Comparison of ENCODE assay signal across 9 cellular contexts in genomic region chr2:25566694-25567093, GRCh38.
A peak's percentile ranks its signal among the peaks of the same experiment; 100 is the strongest.
DNase-seq lines count a peak whose midpoint lies in the region; ATAC-seq, FAIRE-seq and TF ChIP-seq lines count a peak whose summit lies in the region.
"Had no signal": no experiment of that assay in that cellular context is flagged by ENCODE, and none has a peak within 500 bp of the region (broad histone marks: within the 10 kb centered on the region; RNA-seq: fewer than 3 reads in every experiment).

No MANE protein-coding gene starts in this region.

- no TSS peak for BruUV-seq in endothelial cell of umbilical vein (replicated peaks; lab: Mats Ljungman, UMichigan)

- no peak overlapping the region for H3K27ac ChIP-seq in endothelial cell of umbilical vein (ENCODE audit: insufficient read depth, low read depth, low read length)
- H3K27ac ChIP-seq: C4-2B had no signal

- H3K4me1 Mint-ChIP-seq in stimulated activated naive CD8-positive, alpha-beta T cell treated with anti-CD3 and anti-CD28 coated beads, Interleukin-15, amount 100 ng/mL, for 72 hours, result peaks cover 13% of the 10 kb centered on the region

- no peak for DNase-seq in stimulated activated naive CD8-positive, alpha-beta T cell treated with anti-CD3 and anti-CD28 coated beads, Interleukin-15, Interleukin-2, amounts not matched to agents 100 U/mL and 50 U/mL, for 24 hours
- DNase-seq in stimulated activated naive CD8-positive, alpha-beta T cell treated with anti-CD3 and anti-CD28 coated beads, Interleukin-15, amount 100 ng/mL, for 72 hours, result no peak
- DNase-seq in endothelial cell of umbilical vein (ENCODE audit: low read depth, low spot score) (peak; percentile 52), NCI-H510A treated with DMSO at 0.1 percent for 48 hours (lab: John Stamatoyannopoulos, UW) (no peak), NCI-H2081 treated with DMSO at 0.1 percent for 48 hours (lab: John Stamatoyannopoulos, UW) (no peak), DMS79 treated with DMSO at 0.1 percent for 48 hours (lab: John Stamatoyannopoulos, UW) (no peak)

- H3K36me3 ChIP-seq in endothelial cell of umbilical vein (ENCODE audit: control insufficient read depth in 2 of 2, extremely low read depth in 1 of 2, insufficient read depth in 2 of 2, low read length in 2 of 2), result no peaks in the 10 kb centered on the region

- H3K9me3 ChIP-seq in endothelial cell of umbilical vein (replicated peaks; ENCODE audit: control insufficient read depth, insufficient read depth, low read length), result no peaks in the 10 kb centered on the region

- H3K9me3 Mint-ChIP-seq in stimulated activated naive CD8-positive, alpha-beta T cell treated with anti-CD3 and anti-CD28 coated beads, Interleukin-15, amount 100 ng/mL, for 72 hours, result no peaks in the 10 kb centered on the region

- peak overlapping the region in 1 of 2 donors; percentile 74 for H3K27ac Mint-ChIP-seq in stimulated activated naive CD8-positive, alpha-beta T cell treated with anti-CD3 and anti-CD28 coated beads, Interleukin-15, amount 100 ng/mL, for 72 hours

- dilution Hi-C loops in endothelial cell of umbilical vein (cut with MboI; ENCODE audit: extremely low pct_ligation_motif_present, low sequenced_read_pairs), result no loop called here

- intact Hi-C loops in endothelial cell of umbilical vein (cut with micrococcal nuclease), result loop anchor here (1.0 to 10.0 kb wide), 3 partner anchors 224 to 292 kb away; no protein-coding TSS in a partner anchor

- no peaks in the 10 kb centered on the region for H3K27me3 Mint-ChIP-seq in stimulated activated naive CD8-positive, alpha-beta T cell treated with anti-CD3 and anti-CD28 coated beads, Interleukin-15, amount 100 ng/mL, for 72 hours

- no peak overlapping the region for H2AFZ ChIP-seq in endothelial cell of umbilical vein (ENCODE audit: low read depth, low read length)

- H3K4me1 ChIP-seq in endothelial cell of umbilical vein (ENCODE audit: control insufficient read depth, extremely low read depth, insufficient read depth, low read length), result peaks cover 19% of the 10 kb centered on the region

- POLR2A ChIA-PET in endothelial cell of umbilical vein (lab: Charles Lee), result no interaction called here

- FAIRE-seq in endothelial cell of umbilical vein (lab: Jason Lieb, UNC), result no peak

- H3K4me2 ChIP-seq in endothelial cell of umbilical vein (ENCODE audit: insufficient read depth, low read length), result no peak overlapping the region

- H3K9ac ChIP-seq in endothelial cell of umbilical vein (replicated peaks; ENCODE audit: extremely low read depth, insufficient read depth, low read length), result no peak overlapping the region

- H3K4me3 ChIP-seq in endothelial cell of umbilical vein (replicated peaks in 1 of 3; ENCODE audit: insufficient read depth in 1 of 3, low read depth in 1 of 3, low read length in 3 of 3), result no peak overlapping the region

- TF ChIP-seq CTCF in endothelial cell of umbilical vein (IDR thresholded peaks at IDR 0.05; ENCODE audit: extremely low read depth in 1 of 2, insufficient read depth in 1 of 2, low read depth in 1 of 2, low read length in 2 of 2), result no peak

- H3K4me3 Mint-ChIP-seq in stimulated activated naive CD8-positive, alpha-beta T cell treated with anti-CD3 and anti-CD28 coated beads, Interleukin-15, amount 100 ng/mL, for 72 hours, result no peak overlapping the region

- TF ChIP-seq POLR2A in endothelial cell of umbilical vein (IDR thresholded peaks at IDR 0.05; ENCODE audit: low read depth, low read length), result no peak

- no peaks in the 10 kb centered on the region for H3K27me3 ChIP-seq in endothelial cell of umbilical vein (ENCODE audit: control insufficient read depth in 2 of 2, insufficient read depth in 2 of 2, low read length in 2 of 2)

- no peaks in the 10 kb centered on the region for H3K9me1 ChIP-seq in endothelial cell of umbilical vein (replicated peaks; ENCODE audit: control insufficient read depth, extremely low read depth, insufficient read depth, low read length)

- CTCF ChIA-PET in endothelial cell of umbilical vein (lab: Charles Lee), result interaction anchor here (0.6 to 2.0 kb wide), 19 partner anchors 9 to 369 kb away, joined by 3 to 22 read pairs (median 4); no protein-coding TSS in a partner anchor

- peak; percentile 40 for ATAC-seq in stimulated activated naive CD8-positive, alpha-beta T cell treated with anti-CD3 and anti-CD28 coated beads, Interleukin-15, Interleukin-2, amounts not matched to agents 100 U/mL and 50 U/mL, for 24 hours
- ATAC-seq in stimulated activated naive CD8-positive, alpha-beta T cell treated with anti-CD3 and anti-CD28 coated beads, Interleukin-15, amount 100 ng/mL, for 72 hours, result no peak
- ATAC-seq in HG03521 (IDR thresholded peaks at IDR 0.05; ENCODE audit: unreplicated experiment) (peak; percentile 75), HG02588 (IDR thresholded peaks at IDR 0.05; ENCODE audit: unreplicated experiment) (no peak)

- H3K79me2 ChIP-seq in endothelial cell of umbilical vein (ENCODE audit: control insufficient read depth, insufficient read depth, low read length), result no peaks in the 10 kb centered on the region

- no peaks in the 10 kb centered on the region for H4K20me1 ChIP-seq in endothelial cell of umbilical vein (replicated peaks; ENCODE audit: control insufficient read depth, extremely low read depth, insufficient read depth, low read length)

TF ChIP-seq in endothelial cell of umbilical vein, 7 proteins besides CTCF, POLR2A, EP300 and RAD21:
- TF ChIP-seq JUN (IDR thresholded peaks at IDR 0.05; ENCODE audit: borderline replicate concordance, insufficient read depth, insufficient read length, low read depth) (no peak), EZH2 (IDR thresholded peaks at IDR 0.05; ENCODE audit: borderline replicate concordance, low read depth, low read length, severe bottlenecking) (no peak), GATA2 (IDR thresholded peaks at IDR 0.05; ENCODE audit: insufficient read depth, insufficient read length, low read depth, low read length) (no peak), MAX (IDR thresholded peaks at IDR 0.05; ENCODE audit: insufficient read depth, insufficient read length) (no peak), FOS (IDR thresholded peaks at IDR 0.05; ENCODE audit: borderline replicate concordance, insufficient read depth, low read length) (no peak)

Comparison
In these comparisons a context has a peak if more than half of its experiments do, and no peak if none do; other contexts are left out.
1. ATAC-seq: peak in stimulated activated naive CD8-positive, alpha-beta T cell treated with anti-CD3 and anti-CD28 coated beads, Interleukin-15, Interleukin-2, amounts not matched to agents 100 U/mL and 50 U/mL, for 24 hours (single experiment) and HG03521 (single experiment); none in stimulated activated naive CD8-positive, alpha-beta T cell treated with anti-CD3 and anti-CD28 coated beads, Interleukin-15, amount 100 ng/mL, for 72 hours (single experiment) and HG02588 (single experiment).